Comparison of ENCODE assay signal across 29 cellular contexts in the genomic region with DNA sequence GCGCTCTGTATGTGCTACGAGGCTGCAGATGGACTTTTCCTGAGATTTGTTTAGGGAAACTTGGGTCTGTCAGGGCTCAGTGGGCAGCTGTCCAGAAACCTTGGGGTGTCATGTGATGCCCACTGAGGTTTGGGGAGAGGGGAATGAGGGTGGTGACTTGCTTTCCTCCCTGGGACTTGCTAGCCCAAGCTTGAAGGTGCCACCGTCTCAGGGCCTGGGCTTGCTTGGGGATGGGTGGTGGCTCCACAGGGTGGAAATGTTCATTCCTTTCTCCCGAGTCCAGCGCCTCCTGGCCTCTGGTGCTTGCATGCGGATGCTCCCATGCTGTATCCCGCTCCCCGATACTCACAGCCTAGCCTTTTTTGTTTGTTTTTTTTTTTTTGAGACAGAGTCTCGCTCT.
"Had no signal": no experiment of that assay in that cellular context is flagged by ENCODE, and none has a peak within 500 bp of the region (broad histone marks: within the 10 kb centered on the region; RNA-seq: fewer than 3 reads in every experiment).

No MANE protein-coding gene starts in this region.

- H3K36me3 ChIP-seq: ascending aorta, gastroesophageal sphincter, suprapubic skin, tibial artery had no signal

- H3K27ac ChIP-seq: ascending aorta, gastroesophageal sphincter, skin epidermis, suprapubic skin, tibial artery had no signal

- H3K27ac Mint-ChIP-seq: activated naive CD4-positive, alpha-beta T cell treated with anti-CD3 and anti-CD28 coated beads, Interleukin-2, amount 10 ng/mL, durations not matched to agents 7 days and 5 days; activated naive CD8-positive, alpha-beta T cell treated with anti-CD3 and anti-CD28 coated beads, Interleukin-2, amount 10 ng/mL, durations not matched to agents 7 days and 5 days; activated T-helper 1 cell treated with anti-CD3 and anti-CD28 coated beads, Interleukin-12 subunit alpha, Interleukin-12 subunit beta, Interleukin-2, Interleukin-4 antibody, amounts not matched to agents 30 ng/mL and 10 ng/mL and 1 ng/mL, durations not matched to agents 14 hours and 24 hours and 36 hours; naive thymus-derived CD4-positive, alpha-beta T cell; stimulated activated effector memory CD8-positive, alpha-beta T cell treated with anti-CD3 and anti-CD28 coated beads, Interleukin-12 subunit alpha, Interleukin-12 subunit beta, amount 100 ng/mL, for 72 hours; stimulated activated naive CD8-positive, alpha-beta T cell treated with anti-CD3 and anti-CD28 coated beads, Interleukin-15, amount 100 ng/mL, for 72 hours; T-helper 2 cell treated with Interferon-gamma antibody and Interleukin-4, amounts not matched to agents 5 μg/mL and 100 μg/mL, for 36 hours had no signal

- H3K27me3 Mint-ChIP-seq: stimulated activated naive CD8-positive, alpha-beta T cell treated with anti-CD3 and anti-CD28 coated beads, Interleukin-15, amount 100 ng/mL, for 72 hours had no signal

- ATAC-seq: activated CD4-positive, CD25-positive, alpha-beta regulatory T cell treated with anti-CD3 and anti-CD28 coated beads, Interleukin-2, amount 50 U/mL, for 24 hours; gastroesophageal sphincter; left colon; naive thymus-derived CD4-positive, alpha-beta T cell; sciatic nerve; stimulated activated effector memory CD8-positive, alpha-beta T cell treated with anti-CD3 and anti-CD28 coated beads, Interleukin-12 subunit alpha, Interleukin-12 subunit beta, amount 100 ng/mL, for 72 hours; stimulated activated naive CD8-positive, alpha-beta T cell treated with anti-CD3 and anti-CD28 coated beads, Interleukin-15, amount 100 ng/mL, for 72 hours had no signal

- FAIRE-seq: endothelial cell of umbilical vein, keratinocyte had no signal

- H3K36me3 Mint-ChIP-seq: activated naive CD4-positive, alpha-beta T cell treated with anti-CD3 and anti-CD28 coated beads, Interleukin-2, amount 10 ng/mL, durations not matched to agents 7 days and 5 days; activated naive CD8-positive, alpha-beta T cell treated with anti-CD3 and anti-CD28 coated beads, Interleukin-2, amount 10 ng/mL, durations not matched to agents 7 days and 5 days; stimulated activated effector memory CD8-positive, alpha-beta T cell treated with anti-CD3 and anti-CD28 coated beads, Interleukin-12 subunit alpha, Interleukin-12 subunit beta, amount 100 ng/mL, for 72 hours had no signal

- H3K4me1 Mint-ChIP-seq: activated naive CD4-positive, alpha-beta T cell treated with anti-CD3 and anti-CD28 coated beads, Interleukin-2, amount 10 ng/mL, durations not matched to agents 7 days and 5 days; activated naive CD8-positive, alpha-beta T cell treated with anti-CD3 and anti-CD28 coated beads, Interleukin-2, amount 10 ng/mL, durations not matched to agents 7 days and 5 days; stimulated activated effector memory CD8-positive, alpha-beta T cell treated with anti-CD3 and anti-CD28 coated beads, Interleukin-12 subunit alpha, Interleukin-12 subunit beta, amount 100 ng/mL, for 72 hours had no signal

- H3K9me3 Mint-ChIP-seq: activated naive CD4-positive, alpha-beta T cell treated with anti-CD3 and anti-CD28 coated beads, Interleukin-2, amount 10 ng/mL, durations not matched to agents 7 days and 5 days; activated naive CD8-positive, alpha-beta T cell treated with anti-CD3 and anti-CD28 coated beads, Interleukin-2, amount 10 ng/mL, durations not matched to agents 7 days and 5 days; activated T-helper 1 cell treated with anti-CD3 and anti-CD28 coated beads, Interleukin-12 subunit alpha, Interleukin-12 subunit beta, Interleukin-2, Interleukin-4 antibody, amounts not matched to agents 30 ng/mL and 10 ng/mL and 1 ng/mL, durations not matched to agents 14 hours and 24 hours and 36 hours; stimulated activated effector memory CD8-positive, alpha-beta T cell treated with anti-CD3 and anti-CD28 coated beads, Interleukin-12 subunit alpha, Interleukin-12 subunit beta, amount 100 ng/mL, for 72 hours; T-helper 2 cell treated with Interferon-gamma antibody and Interleukin-4, amounts not matched to agents 5 μg/mL and 100 μg/mL, for 36 hours had no signal

- H3K4me3 ChIP-seq: ascending aorta, gastroesophageal sphincter, skin epidermis, suprapubic skin, tibial artery had no signal

- H3K4me3 Mint-ChIP-seq: activated naive CD4-positive, alpha-beta T cell treated with anti-CD3 and anti-CD28 coated beads, Interleukin-2, amount 10 ng/mL, durations not matched to agents 7 days and 5 days; activated naive CD8-positive, alpha-beta T cell treated with anti-CD3 and anti-CD28 coated beads, Interleukin-2, amount 10 ng/mL, durations not matched to agents 7 days and 5 days; activated T-helper 1 cell treated with anti-CD3 and anti-CD28 coated beads, Interleukin-12 subunit alpha, Interleukin-12 subunit beta, Interleukin-2, Interleukin-4 antibody, amounts not matched to agents 30 ng/mL and 10 ng/mL and 1 ng/mL, durations not matched to agents 14 hours and 24 hours and 36 hours; naive thymus-derived CD4-positive, alpha-beta T cell; stimulated activated effector memory CD8-positive, alpha-beta T cell treated with anti-CD3 and anti-CD28 coated beads, Interleukin-12 subunit alpha, Interleukin-12 subunit beta, amount 100 ng/mL, for 72 hours; stimulated activated naive CD8-positive, alpha-beta T cell treated with anti-CD3 and anti-CD28 coated beads, Interleukin-15, amount 100 ng/mL, for 72 hours; T-helper 2 cell treated with Interferon-gamma antibody and Interleukin-4, amounts not matched to agents 5 μg/mL and 100 μg/mL, for 36 hours had no signal

- H3K9me3 ChIP-seq: ascending aorta, gastroesophageal sphincter, suprapubic skin, tibial artery had no signal

- DNase-seq: activated CD4-positive, alpha-beta T cell treated with anti-CD3 and anti-CD28 coated beads for 48 hours; activated CD4-positive, alpha-beta T cell treated with anti-CD3 and anti-CD28 coated beads, Interleukin-2, amount 50 U/mL, for 48 hours; activated effector memory CD4-positive, alpha-beta T cell treated with anti-CD3 and anti-CD28 coated beads, Interleukin-2, amount 50 U/mL, for 16 hours; activated naive CD4-positive, alpha-beta T cell treated with anti-CD3 and anti-CD28 coated beads, Interleukin-2, amount 10 ng/mL, durations not matched to agents 7 days and 5 days; activated naive CD8-positive, alpha-beta T cell treated with anti-CD3 and anti-CD28 coated beads, Interleukin-2, amount 10 ng/mL, durations not matched to agents 7 days and 5 days; central memory CD4-positive, alpha-beta T cell; head of caudate nucleus; hippocampal formation; left colon; midbrain; naive thymus-derived CD4-positive, alpha-beta T cell; occipital lobe; posterior cingulate gyrus; stimulated activated CD4-positive, alpha-beta T cell treated with anti-CD3 and anti-CD28 coated beads, Interleukin-12 subunit alpha, Interleukin-12 subunit beta, amount 100 ng/mL, for 4 hours; stimulated activated CD4-positive, alpha-beta T cell treated with anti-CD3 and anti-CD28 coated beads, Interleukin-4, amount 100 ng/mL, for 1 hour; stimulated activated naive CD8-positive, alpha-beta T cell treated with anti-CD3 and anti-CD28 coated beads, Interleukin-15, amount 100 ng/mL, for 72 hours; T-helper 1 cell; tibial artery had no signal

- H3K27me3 ChIP-seq: ascending aorta, gastroesophageal sphincter, suprapubic skin, tibial artery had no signal
